ENCODE assay signal across 15 cellular contexts in the genomic region with DNA sequence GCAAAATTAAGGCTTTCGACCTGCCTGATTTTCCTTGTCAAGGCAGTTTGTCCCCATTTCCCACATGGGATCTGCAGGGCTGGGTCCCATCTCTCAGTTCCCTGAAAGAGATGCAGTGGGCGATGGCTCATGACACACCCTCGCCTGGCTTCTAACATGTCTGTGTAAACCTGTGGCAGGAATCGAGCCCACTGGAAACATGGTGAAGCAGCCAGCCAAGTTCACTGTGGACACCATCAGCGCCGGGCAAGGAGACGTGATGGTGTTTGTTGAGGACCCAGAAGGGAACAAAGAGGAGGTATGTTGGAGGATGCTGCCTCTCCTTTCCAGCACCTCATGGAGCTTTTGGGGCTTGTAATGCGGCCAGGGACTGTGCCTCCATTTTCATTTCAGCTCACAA.
DNase-seq lines count a peak whose midpoint lies in the region; ATAC-seq and TF ChIP-seq lines count a peak whose summit lies in the region.
"Had no signal": no experiment of that assay in that cellular context is flagged by ENCODE, and none has a peak within 500 bp of the region (broad histone marks: within the 10 kb centered on the region; RNA-seq: fewer than 3 reads in every experiment).

No MANE protein-coding gene starts in this region.

- no peaks in the 10 kb centered on the region for H3K9me3 Mint-ChIP-seq in HFFc6
- H3K9me3 Mint-ChIP-seq: CD4-positive, alpha-beta memory T cell had no signal

- TF ChIP-seq CTCF in HFFc6 (IDR thresholded peaks at IDR 0.05) (no peak), ascending aorta (IDR thresholded peaks at IDR 0.05) (no peak), esophagus muscularis mucosa (IDR thresholded peaks at IDR 0.05) (no peak), thoracic aorta (IDR thresholded peaks at IDR 0.05) (no peak)

- ATAC-seq in thoracic aorta (ENCODE audit: insufficient number of reproducible peaks, low FRiP score, low read depth), result no peak
- ATAC-seq in activated CD4-positive, CD25-positive, alpha-beta regulatory T cell treated with anti-CD3 and anti-CD28 coated beads, Interleukin-2, amount 50 U/mL, for 24 hours, result no peak
- ATAC-seq: GM12878 had no signal

- peak overlapping the region; percentile 58 to 73 for H3K27ac ChIP-seq in ascending aorta
- peak overlapping the region in 3 of 4 donors; percentile 21 to 59 (median 34) for H3K27ac ChIP-seq in esophagus muscularis mucosa (replicated peaks in 1 of 4)
- peak overlapping the region; percentile 54 to 65 for H3K27ac ChIP-seq in thoracic aorta
- H3K27ac ChIP-seq: C4-2B, HL-60 had no signal

- WGBS in esophagus muscularis mucosa, result 95% methylated on average over 7 of the region's 8 CpGs

- no peaks in the 10 kb centered on the region for H3K27me3 Mint-ChIP-seq in HFFc6 (ENCODE audit: insufficient read depth)
- H3K27me3 Mint-ChIP-seq: CD4-positive, alpha-beta memory T cell had no signal

- H3K9me3 ChIP-seq in ascending aorta (no peaks in the 10 kb centered on the region), esophagus muscularis mucosa (no peaks in the 10 kb centered on the region), thoracic aorta (no peaks in the 10 kb centered on the region)
- H3K9me3 ChIP-seq: BE2C, HAP-1 had no signal

- H3K27me3 ChIP-seq in ascending aorta (no peaks in the 10 kb centered on the region), esophagus muscularis mucosa (no peaks in the 10 kb centered on the region), thoracic aorta (replicated peaks; ENCODE audit: insufficient read depth) (no peaks in the 10 kb centered on the region)
- H3K27me3 ChIP-seq: BE2C had no signal

- H3K4me1 ChIP-seq in ascending aorta (peaks cover 0 to 25% of the 10 kb centered on the region in 2 donors), esophagus muscularis mucosa (peaks cover 4 to 22% (median 15%) of the 10 kb centered on the region in 4 donors), thoracic aorta (ENCODE audit: control insufficient read depth in 1 of 2, low read depth in 2 of 2) (peaks cover 4 to 31% of the 10 kb centered on the region in 2 donors)
- H3K4me1 ChIP-seq: BE2C, HAP-1 had no signal

- peaks cover 33% of the 10 kb centered on the region for H3K36me3 Mint-ChIP-seq in HFFc6 (ENCODE audit: low read depth)

- H3K4me3 ChIP-seq in ascending aorta, result no peak overlapping the region
- no peak overlapping the region for H3K4me3 ChIP-seq in esophagus muscularis mucosa
- H3K4me3 ChIP-seq in thoracic aorta, result no peak overlapping the region
- H3K4me3 ChIP-seq: GM12878, HAP-1 had no signal

- H3K4me1 Mint-ChIP-seq in HFFc6 (ENCODE audit: low read depth), result peaks cover 38% of the 10 kb centered on the region
- H3K4me1 Mint-ChIP-seq: CD4-positive, alpha-beta memory T cell had no signal

- H3K4me3 Mint-ChIP-seq in HFFc6, result no peak overlapping the region
- H3K4me3 Mint-ChIP-seq: CD4-positive, alpha-beta memory T cell had no signal

- TF ChIP-seq POLR2A in esophagus muscularis mucosa (IDR thresholded peaks at IDR 0.05; ENCODE audit: low read depth), result no peak

- H3K36me3 ChIP-seq in ascending aorta (peaks cover 30 to 37% of the 10 kb centered on the region in 2 donors), esophagus muscularis mucosa (peaks cover 11 to 52% (median 48%) of the 10 kb centered on the region in 4 donors), thoracic aorta (peaks cover 32% of the 10 kb centered on the region)
- H3K36me3 ChIP-seq: BE2C had no signal

- intact Hi-C loops in ascending aorta (cut with DNase I), result no loop called here
- intact Hi-C loops in esophagus muscularis mucosa (cut with DNase I), result no loop called here

- TF ChIP-seq EP300 in esophagus muscularis mucosa (IDR thresholded peaks at IDR 0.05), result no peak

- no peak for DNase-seq in HFFc6
- DNase-seq in ascending aorta (ENCODE audit: low spot score in 2 of 2), result peak in 1 of 2 donors; percentile 61
- DNase-seq in esophagus muscularis mucosa (ENCODE audit: extremely low spot score), result no peak
- DNase-seq in thoracic aorta (ENCODE audit: low spot score), result no peak
- DNase-seq in NCI-H748 treated with DMSO at 0.1 percent for 48 hours (lab: John Stamatoyannopoulos, UW), result no peak
- DNase-seq in OCI-M2 (lab: John Stamatoyannopoulos, UW; ENCODE audit: unreplicated experiment), result no peak
- DNase-seq: BE2C; CD4-positive, alpha-beta memory T cell; DMS79; GOT3 had no signal

- peak overlapping the region; percentile 67 for H3K27ac Mint-ChIP-seq in HFFc6
- H3K27ac Mint-ChIP-seq: CD4-positive, alpha-beta memory T cell had no signal
